Comparison of ENCODE assay signal across 14 cellular contexts in genomic region chr11:68609761-68610160, GRCh38.
DNase-seq lines count a peak whose midpoint lies in the region; ATAC-seq and TF ChIP-seq lines count a peak whose summit lies in the region.
"Had no signal": no experiment of that assay in that cellular context is flagged by ENCODE, and none has a peak within 500 bp of the region (broad histone marks: within the 10 kb centered on the region; RNA-seq: fewer than 3 reads in every experiment).

No MANE protein-coding gene starts in this region.

- peak overlapping the region; percentile 30 for H3K27ac Mint-ChIP-seq in activated naive CD4-positive, alpha-beta T cell treated with anti-CD3 and anti-CD28 coated beads, Interleukin-2, amount 50 U/mL, for 24 hours
- H3K27ac Mint-ChIP-seq in activated T-helper 1 cell treated with anti-CD3 and anti-CD28 coated beads, Interleukin-12 subunit alpha, Interleukin-12 subunit beta, Interleukin-2, Interleukin-4 antibody, amounts not matched to agents 30 ng/mL and 10 ng/mL and 1 ng/mL, durations not matched to agents 14 hours and 24 hours and 36 hours: peak overlapping the region; percentile 3
- peak overlapping the region in 2 of 3 experiments; percentile 38 to 57 for H3K27ac Mint-ChIP-seq in nephron

- H3K27me3 ChIP-seq in upper lobe of right lung: no peaks in the 10 kb centered on the region
- H3K27me3 ChIP-seq: BLaER1 had no signal

- TF ChIP-seq CTCF in nephron (IDR thresholded peaks at IDR 0.05; ENCODE audit: unreplicated experiment in 3 of 3) (no peak), upper lobe of right lung (IDR thresholded peaks at IDR 0.05) (no peak), GM10248 (IDR thresholded peaks at IDR 0.05; ENCODE audit: control extremely low read depth, extremely low read depth, low read depth, missing control alignments) (no peak)

- no peaks in the 10 kb centered on the region for H3K4me1 ChIP-seq in upper lobe of right lung

- H3K4me1 Mint-ChIP-seq in activated naive CD4-positive, alpha-beta T cell treated with anti-CD3 and anti-CD28 coated beads, Interleukin-2, amount 50 U/mL, for 24 hours: no peaks in the 10 kb centered on the region
- H3K4me1 Mint-ChIP-seq in activated T-helper 1 cell treated with anti-CD3 and anti-CD28 coated beads, Interleukin-12 subunit alpha, Interleukin-12 subunit beta, Interleukin-2, Interleukin-4 antibody, amounts not matched to agents 30 ng/mL and 10 ng/mL and 1 ng/mL, durations not matched to agents 14 hours and 24 hours and 36 hours (ENCODE audit: low read depth): peaks cover 5% of the 10 kb centered on the region
- no peaks in the 10 kb centered on the region for H3K4me1 Mint-ChIP-seq in nephron

- DNase-seq in activated naive CD4-positive, alpha-beta T cell treated with Interleukin-2 at 50 U/mL for 16 hours: no peak
- no peak for DNase-seq in activated T-helper 1 cell treated with anti-CD3 and anti-CD28 coated beads, Interleukin-12 subunit alpha, Interleukin-12 subunit beta, Interleukin-2, Interleukin-4 antibody, amounts not matched to agents 30 ng/mL and 10 ng/mL and 1 ng/mL, durations not matched to agents 14 hours and 24 hours and 36 hours (ENCODE audit: low spot score)
- DNase-seq in upper lobe of right lung (no peak), GM10248 (ENCODE audit: extremely low spot score) (no peak)
- DNase-seq: DMS79 treated with DMSO at 0.1 percent for 48 hours, NCI-H1048, NCI-H2227 treated with DMSO at 0.1 percent for 48 hours, NCI-H524 treated with DMSO at 0.1 percent for 48 hours, SHP77 treated with DMSO at 0.1 percent for 48 hours had no signal

- peaks cover 99% of the 10 kb centered on the region for H3K36me3 ChIP-seq in upper lobe of right lung

- POLR2A ChIA-PET in GM10248 (lab: Yijun Ruan, JAX): no interaction called here

- CTCF ChIA-PET in GM10248 (lab: Yijun Ruan, JAX): no interaction called here

- intact Hi-C loops in activated T-helper 1 cell treated with anti-CD3 and anti-CD28 coated beads, Interleukin-12 subunit alpha, Interleukin-12 subunit beta, Interleukin-2, Interleukin-4 antibody, amounts not matched to agents 30 ng/mL and 10 ng/mL and 1 ng/mL, durations not matched to agents 14 hours and 24 hours and 36 hours (cut with micrococcal nuclease): no loop called here
- intact Hi-C loops in upper lobe of right lung (cut with DNase I): no loop called here

- H3K9me3 Mint-ChIP-seq in activated naive CD4-positive, alpha-beta T cell treated with anti-CD3 and anti-CD28 coated beads, Interleukin-2, amount 50 U/mL, for 24 hours: no peaks in the 10 kb centered on the region
- H3K9me3 Mint-ChIP-seq in activated T-helper 1 cell treated with anti-CD3 and anti-CD28 coated beads, Interleukin-12 subunit alpha, Interleukin-12 subunit beta, Interleukin-2, Interleukin-4 antibody, amounts not matched to agents 30 ng/mL and 10 ng/mL and 1 ng/mL, durations not matched to agents 14 hours and 24 hours and 36 hours: no peaks in the 10 kb centered on the region
- no peaks in the 10 kb centered on the region for H3K9me3 Mint-ChIP-seq in nephron

- H3K4me3 ChIP-seq in upper lobe of right lung: no peak overlapping the region
- H3K4me3 ChIP-seq: BLaER1 had no signal

- no peaks in the 10 kb centered on the region for H3K27me3 Mint-ChIP-seq in activated naive CD4-positive, alpha-beta T cell treated with anti-CD3 and anti-CD28 coated beads, Interleukin-2, amount 50 U/mL, for 24 hours
- no peaks in the 10 kb centered on the region for H3K27me3 Mint-ChIP-seq in activated T-helper 1 cell treated with anti-CD3 and anti-CD28 coated beads, Interleukin-12 subunit alpha, Interleukin-12 subunit beta, Interleukin-2, Interleukin-4 antibody, amounts not matched to agents 30 ng/mL and 10 ng/mL and 1 ng/mL, durations not matched to agents 14 hours and 24 hours and 36 hours (ENCODE audit: insufficient read depth)
- no peaks in the 10 kb centered on the region for H3K27me3 Mint-ChIP-seq in nephron (ENCODE audit: low read depth)

- H3K9me3 ChIP-seq in upper lobe of right lung: no peaks in the 10 kb centered on the region
- H3K9me3 ChIP-seq: BLaER1 had no signal

- H3K36me3 Mint-ChIP-seq in activated naive CD4-positive, alpha-beta T cell treated with anti-CD3 and anti-CD28 coated beads, Interleukin-2, amount 50 U/mL, for 24 hours: peaks cover 38% of the 10 kb centered on the region
- H3K36me3 Mint-ChIP-seq in activated T-helper 1 cell treated with anti-CD3 and anti-CD28 coated beads, Interleukin-12 subunit alpha, Interleukin-12 subunit beta, Interleukin-2, Interleukin-4 antibody, amounts not matched to agents 30 ng/mL and 10 ng/mL and 1 ng/mL, durations not matched to agents 14 hours and 24 hours and 36 hours (ENCODE audit: low read depth): peaks cover 41% of the 10 kb centered on the region
- peaks cover 92% of the 10 kb centered on the region for H3K36me3 Mint-ChIP-seq in nephron (ENCODE audit: low read depth)

- ATAC-seq in upper lobe of right lung: peak; percentile 12
- no peak for ATAC-seq in GM19452 (IDR thresholded peaks at IDR 0.05; ENCODE audit: unreplicated experiment)

- H3K27ac ChIP-seq in upper lobe of right lung: no peak overlapping the region
- H3K27ac ChIP-seq: BLaER1, KMS-11 had no signal

- H3K4me3 Mint-ChIP-seq in activated naive CD4-positive, alpha-beta T cell treated with anti-CD3 and anti-CD28 coated beads, Interleukin-2, amount 50 U/mL, for 24 hours: no peak overlapping the region
- no peak overlapping the region for H3K4me3 Mint-ChIP-seq in activated T-helper 1 cell treated with anti-CD3 and anti-CD28 coated beads, Interleukin-12 subunit alpha, Interleukin-12 subunit beta, Interleukin-2, Interleukin-4 antibody, amounts not matched to agents 30 ng/mL and 10 ng/mL and 1 ng/mL, durations not matched to agents 14 hours and 24 hours and 36 hours
- H3K4me3 Mint-ChIP-seq in nephron: no peak overlapping the region
